Comparison of ENCODE assay signal across 24 cellular contexts in genomic region chr6:44044940-44045671, GRCh38.
DNase-seq lines count a peak whose midpoint lies in the region; ATAC-seq, FAIRE-seq and TF ChIP-seq lines count a peak whose summit lies in the region.
"Had no signal": no experiment of that assay in that cellular context is flagged by ENCODE, and none has a peak within 500 bp of the region (broad histone marks: within the 10 kb centered on the region; RNA-seq: fewer than 3 reads in every experiment).

No MANE protein-coding gene starts in this region.

- no peak overlapping the region for H3K4me3 Mint-ChIP-seq in MCF 10A (ENCODE audit: unreplicated experiment)
- H3K4me3 Mint-ChIP-seq: B cell, CD14-positive monocyte, GM23338 had no signal

- peaks cover 41% of the 10 kb centered on the region for H3K4me1 Mint-ChIP-seq in MCF 10A (ENCODE audit: insufficient read depth, unreplicated experiment)
- H3K4me1 Mint-ChIP-seq: B cell had no signal

- no peaks in the 10 kb centered on the region for H3K9me3 Mint-ChIP-seq in MCF 10A (ENCODE audit: unreplicated experiment)
- H3K9me3 Mint-ChIP-seq: CD14-positive monocyte, GM23338 had no signal

- no peak overlapping the region for H3K9ac ChIP-seq in GM12878 (ENCODE audit: control insufficient read depth, insufficient read depth, low read length)
- peak overlapping the region; percentile 3 for H3K9ac ChIP-seq in muscle layer of colon (ENCODE audit: low read length)

- DNase-seq in breast epithelium (ENCODE audit: low spot score in 2 of 2) (no peak), MCF 10A (ENCODE audit: unreplicated experiment) (no peak), GM12878 (ENCODE audit: low read depth, low spot score) (no peak), uterus (no peak), occipital lobe (lab: John Stamatoyannopoulos, UW) (no peak), T-helper 2 cell (no peak)
- DNase-seq: 8988T; HCEC 1CT; KBM-7; NCI-H1105; NCI-H146; NCI-H2029; NCI-H226; NCI-H510A treated with DMSO at 0.1 percent for 48 hours; NCI-H774; NK-92 treated with Interleukin-12 subunit alpha and Interleukin-12 subunit beta, amount 100 ng/mL, for 24 hours; Peyer's patch; SJCRH30 had no signal

- POLR2A ChIA-PET in MCF 10A (lab: Yijun Ruan, JAX), result no interaction called here
- POLR2A ChIA-PET in GM12878 (lab: Charles Lee), result no interaction called here

- H3K4me3 ChIP-seq in breast epithelium (no peak overlapping the region), GM12878 (no peak overlapping the region), muscle layer of colon (ENCODE audit: low read depth in 1 of 2, low read length in 2 of 2) (no peak overlapping the region), uterus (no peak overlapping the region)
- H3K4me3 ChIP-seq: GM23338, Peyer's patch, SJCRH30 had no signal

- H2AFZ ChIP-seq in GM12878 (ENCODE audit: control insufficient read depth, low read depth, low read length), result no peak overlapping the region
- H2AFZ ChIP-seq: GM23338 had no signal

- ATAC-seq in GM12878 (no peak), HG03457 (IDR thresholded peaks at IDR 0.05; ENCODE audit: unreplicated experiment) (no peak)
- ATAC-seq: GM23338 had no signal

- H3K27ac ChIP-seq in breast epithelium (peak overlapping the region; percentile 80 to 84), GM12878 (ENCODE audit: control insufficient read depth, insufficient read depth) (no peak overlapping the region), muscle layer of colon (ENCODE audit: low read depth, low read length) (peak overlapping the region; percentile 10), uterus (peak overlapping the region; percentile 36 to 89)
- H3K27ac ChIP-seq: SJCRH30 had no signal

- RAD21 ChIA-PET in GM12878 (lab: Charles Lee; ENCODE audit: unreplicated experiment), result no interaction called here

- FAIRE-seq in GM12878 (lab: Jason Lieb, UNC), result no peak
- FAIRE-seq: G401.6 had no signal

- H3K27me3 ChIP-seq in breast epithelium (no peaks in the 10 kb centered on the region), GM12878 (replicated peaks in 1 of 2; ENCODE audit: control insufficient read depth in 2 of 2, insufficient read depth in 2 of 2, low read length in 1 of 2) (no peaks in the 10 kb centered on the region), muscle layer of colon (ENCODE audit: control insufficient read depth in 1 of 2, insufficient read depth in 2 of 2, low read length in 2 of 2) (no peaks in the 10 kb centered on the region), uterus (no peaks in the 10 kb centered on the region)
- H3K27me3 ChIP-seq: Peyer's patch, SJCRH30 had no signal

- no peaks in the 10 kb centered on the region for H3K9me3 ChIP-seq in breast epithelium
- H3K9me3 ChIP-seq in GM12878 (replicated peaks; ENCODE audit: control insufficient read depth, insufficient read depth, low read length), result no peaks in the 10 kb centered on the region; the same call in 2 of the 3 replicates
- no peaks in the 10 kb centered on the region for H3K9me3 ChIP-seq in muscle layer of colon (ENCODE audit: low read length)
- no peaks in the 10 kb centered on the region for H3K9me3 ChIP-seq in uterus
- H3K9me3 ChIP-seq: Peyer's patch, SJCRH30 had no signal

- in situ Hi-C loops in GM12878 (cut with MboI), result no loop called here

- TF ChIP-seq RAD21 in GM12878 (IDR thresholded peaks at IDR 0.05; ENCODE audit: insufficient read depth, low read depth, low read length), result no peak

- BruUV-seq in MCF 10A (replicated peaks; lab: Mats Ljungman, UMichigan) (no TSS peak), GM12878 (replicated peaks; lab: Mats Ljungman, UMichigan) (no TSS peak)

- no peak for TF ChIP-seq EP300 in GM12878 (IDR thresholded peaks at IDR 0.05; ENCODE audit: borderline replicate concordance in 1 of 2, control insufficient read depth in 1 of 2, low read depth in 2 of 2, low read length in 2 of 2)

- CTCF ChIA-PET in MCF 10A (lab: Yijun Ruan, JAX) (no interaction called here), GM12878 (lab: Yijun Ruan, JAX) (no interaction called here)

- no peak for TF ChIP-seq CTCF in breast epithelium (IDR thresholded peaks at IDR 0.05)
- no peak for TF ChIP-seq CTCF in MCF 10A (IDR thresholded peaks at IDR 0.05; ENCODE audit: unreplicated experiment)
- no peak for TF ChIP-seq CTCF in GM12878 (IDR thresholded peaks at IDR 0.05 in 2 of 3, conservative IDR thresholded peaks at IDR 0.05 in 1 of 3; ENCODE audit: control insufficient read depth in 2 of 3, extremely low read depth in 1 of 3, insufficient read depth in 1 of 3, low read depth in 3 of 3, low read length in 3 of 3)
- TF ChIP-seq CTCF in uterus (IDR thresholded peaks at IDR 0.05), result no peak

- SMC1A ChIA-PET in GM12878 (lab: Charles Lee; ENCODE audit: uncharacterized antibody, unreplicated experiment), result no interaction called here

- no peak overlapping the region for H3K4me2 ChIP-seq in GM12878 (ENCODE audit: control insufficient read depth, insufficient read depth)
- H3K4me2 ChIP-seq: GM23338 had no signal

- WGBS in GM12878 (ENCODE audit: insufficient coverage, insufficient replicate concordance, low lambda C conversion rate, missing lambda C conversion rate), result 66% methylated on average over 2 of the region's 2 CpGs

- H4K20me1 ChIP-seq in GM12878 (ENCODE audit: control insufficient read depth, insufficient read depth), result no peaks in the 10 kb centered on the region

- intact Hi-C loops in breast epithelium (cut with DNase I; ENCODE audit: low total_unique reads) (no loop called here), MCF 10A (cut with micrococcal nuclease) (no loop called here), GM12878 (cut with micrococcal nuclease; ENCODE audit: unreplicated experiment) (no loop called here), uterus (cut with DNase I; ENCODE audit: low total_unique reads) (no loop called here)

- no peaks in the 10 kb centered on the region for H3K79me2 ChIP-seq in GM12878 (ENCODE audit: control insufficient read depth, insufficient read depth, low read length)

- H3K36me3 ChIP-seq in breast epithelium (no peaks in the 10 kb centered on the region), GM12878 (ENCODE audit: control insufficient read depth in 2 of 2, insufficient read depth in 2 of 2, low read length in 1 of 2) (no peaks in the 10 kb centered on the region), muscle layer of colon (ENCODE audit: insufficient read depth, low read length) (no peaks in the 10 kb centered on the region), uterus (no peaks in the 10 kb centered on the region)
- H3K36me3 ChIP-seq: Peyer's patch, SJCRH30 had no signal

- no peaks in the 10 kb centered on the region for H3K36me3 Mint-ChIP-seq in MCF 10A (ENCODE audit: insufficient read depth, unreplicated experiment)

- H3K27me3 Mint-ChIP-seq in MCF 10A (ENCODE audit: insufficient read depth, unreplicated experiment), result no peaks in the 10 kb centered on the region

- H3K27ac Mint-ChIP-seq in MCF 10A (ENCODE audit: low read depth, unreplicated experiment), result no peak overlapping the region
- H3K27ac Mint-ChIP-seq: B cell, CD14-positive monocyte, GM23338 had no signal

- peaks cover 15 to 40% of the 10 kb centered on the region in 2 donors for H3K4me1 ChIP-seq in breast epithelium
- peaks cover 13% of the 10 kb centered on the region for H3K4me1 ChIP-seq in GM12878 (ENCODE audit: control insufficient read depth, insufficient read depth, low read length)
- peaks cover 76% of the 10 kb centered on the region for H3K4me1 ChIP-seq in muscle layer of colon (ENCODE audit: insufficient read depth, low read length)
- H3K4me1 ChIP-seq in uterus, result peaks cover 3 to 17% of the 10 kb centered on the region in 2 donors

- TF ChIP-seq POLR2A in breast epithelium (IDR thresholded peaks at IDR 0.05), result no peak
- TF ChIP-seq POLR2A in GM12878 (IDR thresholded peaks at IDR 0.05; ENCODE audit: low read depth, low read length), result no peak
- no peak for TF ChIP-seq POLR2A in uterus (IDR thresholded peaks at IDR 0.05)

TF ChIP-seq in GM12878, 131 proteins besides CTCF, POLR2A, EP300 and RAD21:
- TF ChIP-seq BCL3 (IDR thresholded peaks at IDR 0.05; ENCODE audit: borderline replicate concordance, insufficient read depth, low read depth, low read length, poor library complexity, severe bottlenecking) (peak; percentile 12), NR2C2 (IDR thresholded peaks at IDR 0.05; ENCODE audit: borderline replicate concordance, control insufficient read depth, insufficient read length, low read depth) (no peak)
